Comparison of ENCODE assay signal across 11 cellular contexts in the genomic region with DNA sequence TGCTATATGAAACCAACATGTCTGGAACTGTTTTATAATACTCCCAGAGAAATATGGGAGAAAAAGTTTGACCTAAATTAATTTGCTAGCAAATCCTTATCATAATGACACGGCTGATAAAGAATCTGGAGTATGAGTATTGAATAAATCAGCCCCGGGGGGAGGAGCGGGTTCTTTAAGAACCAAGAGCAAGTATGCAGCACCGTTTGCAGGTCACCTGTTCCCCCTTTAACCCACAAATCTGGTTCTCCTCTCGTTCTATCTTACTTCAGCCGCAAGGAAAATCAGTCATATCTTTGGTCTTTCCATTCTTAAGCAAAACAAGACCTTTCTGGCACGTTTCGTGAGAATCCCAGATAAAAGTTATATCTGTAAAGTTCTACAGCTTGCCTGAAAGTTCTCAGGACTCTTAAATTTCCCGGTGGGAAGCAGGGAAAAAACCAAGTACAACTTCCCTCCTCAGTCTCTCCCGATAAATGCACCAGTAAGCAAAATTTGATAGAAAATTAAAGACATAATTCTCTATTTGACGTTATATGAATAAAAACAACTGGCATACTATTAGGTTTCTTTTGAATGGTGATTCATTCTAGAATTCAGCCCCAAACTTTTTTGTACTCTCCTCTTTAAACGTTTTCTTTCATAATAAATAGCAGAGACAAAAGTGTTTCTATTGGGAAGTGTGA.
DNase-seq lines count a peak whose midpoint lies in the region; ATAC-seq and TF ChIP-seq lines count a peak whose summit lies in the region.
"Had no signal": no experiment of that assay in that cellular context is flagged by ENCODE, and none has a peak within 500 bp of the region (broad histone marks: within the 10 kb centered on the region; RNA-seq: fewer than 3 reads in every experiment).

No MANE protein-coding gene starts in this region.

- H3K27me3 ChIP-seq in KMS-11 (ENCODE audit: insufficient read depth, low read depth) = no peaks in the 10 kb centered on the region
- no peaks in the 10 kb centered on the region for H3K27me3 ChIP-seq in WERI-Rb-1 (ENCODE audit: insufficient read depth, low read depth, severe bottlenecking)
- H3K27me3 ChIP-seq: BE2C had no signal

- no peaks in the 10 kb centered on the region for H3K9me3 ChIP-seq in WERI-Rb-1 (ENCODE audit: severe bottlenecking)
- H3K9me3 ChIP-seq: BE2C had no signal

- H3K79me2 ChIP-seq in KMS-11 (ENCODE audit: insufficient read depth, low read depth) = no peaks in the 10 kb centered on the region

- H3K4me2 ChIP-seq in KMS-11 = no peak overlapping the region

- ATAC-seq in GM21576 (IDR thresholded peaks at IDR 0.05; ENCODE audit: unreplicated experiment) = no peak

- TF ChIP-seq CTCF in KMS-11 (conservative IDR thresholded peaks at IDR 0.05; ENCODE audit: low read depth, low read length) (no peak), WERI-Rb-1 (IDR thresholded peaks at IDR 0.05; ENCODE audit: low read depth, low read length) (no peak)

- H3K27ac ChIP-seq in KMS-11 = no peak overlapping the region
- peak overlapping the region; percentile 86 for H3K27ac ChIP-seq in WERI-Rb-1

- DNase-seq in WERI-Rb-1 (peak; percentile 41), iris pigment epithelial cell (ENCODE audit: low read depth) (peak; percentile 10), retina (peak; percentile 5), epidermal melanocyte (ENCODE audit: insufficient read length, low spot score) (no peak), NCI-H1092 (lab: John Stamatoyannopoulos, UW) (no peak)
- DNase-seq: CD4-positive, alpha-beta T cell; GOT3 had no signal

- H4K20me1 ChIP-seq in KMS-11 (ENCODE audit: insufficient read depth) = no peaks in the 10 kb centered on the region

- no peak overlapping the region for H3K9ac ChIP-seq in KMS-11

- H3K4me3 ChIP-seq in KMS-11 (IDR thresholded peaks at IDR 0.05; ENCODE audit: insufficient read depth, low read depth, low read length) = no peak overlapping the region
- H3K4me3 ChIP-seq in WERI-Rb-1 (ENCODE audit: low read depth, low read length) = peak overlapping the region; percentile 34
- H3K4me3 ChIP-seq: GM12878 had no signal

- 0 out of 2 replicates have a peak overlapping the region, but pooled peaks have one; percentile 6 for H2AFZ ChIP-seq in KMS-11 (ENCODE audit: low read depth)

- no peaks in the 10 kb centered on the region for H3K36me3 ChIP-seq in KMS-11 (ENCODE audit: insufficient read depth)
- H3K36me3 ChIP-seq in WERI-Rb-1 = no peaks in the 10 kb centered on the region
- H3K36me3 ChIP-seq: BE2C had no signal

- no peaks in the 10 kb centered on the region for H3K4me1 ChIP-seq in KMS-11 (ENCODE audit: low read depth, poor library complexity, severe bottlenecking)
- H3K4me1 ChIP-seq: BE2C had no signal

Comparison
In these comparisons a context has a peak if more than half of its experiments do, and no peak if none do; other contexts are left out.
1. DNase-seq: peak in WERI-Rb-1 (single experiment), iris pigment epithelial cell (single experiment) and retina (single experiment); none in epidermal melanocyte (single experiment) and NCI-H1092 (single experiment).